12 cellular contexts compared by ENCODE assay signal in the genomic region with DNA sequence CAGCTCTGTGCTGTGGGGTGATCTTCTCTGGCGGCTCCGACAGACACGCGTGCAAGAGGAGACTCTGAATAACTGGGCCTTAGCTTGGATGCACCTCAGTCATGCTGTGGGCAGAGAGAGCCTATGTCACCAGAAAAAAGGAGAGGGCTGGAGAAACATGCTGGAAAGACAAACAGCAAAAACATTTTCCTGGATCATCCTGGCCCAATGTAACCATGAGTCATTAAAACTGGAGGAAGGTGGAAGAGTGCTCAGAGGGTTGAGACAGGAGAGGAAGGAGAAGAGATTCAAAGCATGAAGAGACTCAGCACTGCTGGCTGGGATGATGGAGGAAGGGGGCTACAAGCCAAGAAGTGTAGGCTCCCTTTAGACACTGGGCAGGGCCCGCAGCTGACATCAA.
"Had no signal": no experiment of that assay in that cellular context is flagged by ENCODE, and none has a peak within 500 bp of the region (broad histone marks: within the 10 kb centered on the region; RNA-seq: fewer than 3 reads in every experiment).

No MANE protein-coding gene starts in this region.

- H3K27ac Mint-ChIP-seq: activated B cell treated with CpG ODN at 0.5 μM for 24 hours; activated CD4-positive, alpha-beta T cell treated with anti-CD3 and anti-CD28 coated beads, Interleukin-2, amount 10 ng/mL, durations not matched to agents 24 days and 14 days; neural progenitor cell; T-helper 1 cell treated with Interleukin-12 subunit alpha and Interleukin-12 subunit beta and Interleukin-4 antibody, amounts not matched to agents 30 μg/mL and 1 μg/mL, for 36 hours had no signal

- H3K4me1 ChIP-seq: gastrocnemius medialis had no signal

- H2AFZ ChIP-seq: neural progenitor cell had no signal

- H3K4me1 Mint-ChIP-seq: activated B cell treated with CpG ODN at 0.5 μM for 24 hours; activated CD4-positive, alpha-beta T cell treated with anti-CD3 and anti-CD28 coated beads, Interleukin-2, amount 10 ng/mL, durations not matched to agents 24 days and 14 days had no signal

- H3K36me3 ChIP-seq: adrenal gland, gastrocnemius medialis, neural progenitor cell had no signal

- H3K9me3 Mint-ChIP-seq: activated B cell treated with CpG ODN at 0.5 μM for 24 hours; activated CD4-positive, alpha-beta T cell treated with anti-CD3 and anti-CD28 coated beads, Interleukin-2, amount 10 ng/mL, durations not matched to agents 24 days and 14 days; neural progenitor cell; T-helper 1 cell treated with Interleukin-12 subunit alpha and Interleukin-12 subunit beta and Interleukin-4 antibody, amounts not matched to agents 30 μg/mL and 1 μg/mL, for 36 hours had no signal

- H3K27me3 ChIP-seq: adrenal gland, body of pancreas, gastrocnemius medialis, neural progenitor cell had no signal

- H3K27ac ChIP-seq: adrenal gland, body of pancreas, gastrocnemius medialis, neural progenitor cell had no signal

- H3K4me3 Mint-ChIP-seq: activated B cell treated with CpG ODN at 0.5 μM for 24 hours; activated CD4-positive, alpha-beta T cell treated with anti-CD3 and anti-CD28 coated beads, Interleukin-2, amount 10 ng/mL, durations not matched to agents 24 days and 14 days; neural progenitor cell; T-helper 1 cell treated with Interleukin-12 subunit alpha and Interleukin-12 subunit beta and Interleukin-4 antibody, amounts not matched to agents 30 μg/mL and 1 μg/mL, for 36 hours had no signal

- ATAC-seq: body of pancreas, gastrocnemius medialis had no signal

- H3K36me3 Mint-ChIP-seq: neural progenitor cell had no signal

- H3K9ac ChIP-seq: neural progenitor cell had no signal

- H3K4me3 ChIP-seq: adrenal gland, body of pancreas, gastrocnemius medialis, neural progenitor cell had no signal

- H3K27me3 Mint-ChIP-seq: activated B cell treated with CpG ODN at 0.5 μM for 24 hours; activated CD4-positive, alpha-beta T cell treated with anti-CD3 and anti-CD28 coated beads, Interleukin-2, amount 10 ng/mL, durations not matched to agents 24 days and 14 days had no signal

- H3K4me2 ChIP-seq: neural progenitor cell had no signal

- H3K9me3 ChIP-seq: adrenal gland, body of pancreas, gastrocnemius medialis had no signal

- DNase-seq: activated B cell treated with CpG ODN at 0.5 μM for 24 hours; activated CD4-positive, alpha-beta T cell treated with anti-CD3 and anti-CD28 coated beads, Interleukin-2, amount 10 ng/mL, durations not matched to agents 24 days and 14 days; activated naive CD4-positive, alpha-beta T cell treated with anti-CD3 and anti-CD28 coated beads, Interleukin-2, amount 50 U/mL, for 16 hours; activated T-cell treated with anti-CD3 and anti-CD28 coated beads, Interleukin-2, amount 50 U/mL, for 1 hour; adrenal gland; body of pancreas; gastrocnemius medialis; retina; stimulated activated CD4-positive, alpha-beta T cell treated with anti-CD3 and anti-CD28 coated beads, Interleukin-15, amount 100 ng/mL, for 24 hours; stimulated activated CD4-positive, alpha-beta T cell treated with anti-CD3 and anti-CD28 coated beads, Interleukin-4, amount 100 ng/mL, for 4 hours had no signal
